In the genomic region with DNA sequence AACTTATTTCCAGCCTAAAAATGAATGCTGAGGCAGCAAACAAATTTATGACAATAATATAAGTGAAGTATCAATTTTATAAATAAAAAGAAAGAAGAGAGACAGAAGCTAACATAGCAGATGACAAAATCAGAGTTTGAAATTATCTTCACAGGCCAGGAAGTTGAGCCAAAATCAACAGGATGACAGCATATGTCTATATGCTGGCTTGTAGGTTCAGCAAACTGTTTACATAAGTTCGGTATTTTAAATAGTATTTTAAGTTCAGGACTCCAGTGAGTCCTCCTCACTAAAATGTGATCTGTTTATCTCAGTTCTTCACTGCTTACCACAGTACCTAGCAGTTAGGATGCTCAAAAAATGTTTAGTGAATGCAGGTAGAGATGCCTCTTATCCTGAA, we compare ENCODE assay signal across 27 cellular contexts.
"Had no signal": no experiment of that assay in that cellular context is flagged by ENCODE, and none has a peak within 500 bp of the region (broad histone marks: within the 10 kb centered on the region; RNA-seq: fewer than 3 reads in every experiment).

No MANE protein-coding gene starts in this region.

- ATAC-seq: activated CD8-positive, alpha-beta T cell treated with anti-CD3 and anti-CD28 coated beads, Interleukin-2, amount 10 ng/mL, durations not matched to agents 7 days and 5 days; Panc1; Right ventricle myocardium inferior; SK-N-SH treated with all-trans-retinoic acid at 6 μM for 48 hours; WTC11 had no signal

- H3K27ac Mint-ChIP-seq: activated CD8-positive, alpha-beta T cell treated with anti-CD3 and anti-CD28 coated beads, Interleukin-2, amount 10 ng/mL, durations not matched to agents 7 days and 5 days; activated naive CD8-positive, alpha-beta T cell treated with anti-CD3 and anti-CD28 coated beads, Interleukin-2, amount 10 ng/mL, durations not matched to agents 7 days and 5 days; brain; T-helper 1 cell treated with Interleukin-12 subunit alpha and Interleukin-12 subunit beta and Interleukin-4 antibody, amounts not matched to agents 30 μg/mL and 1 μg/mL, for 36 hours; WTC11 had no signal

- H3K4me1 Mint-ChIP-seq: activated naive CD8-positive, alpha-beta T cell treated with anti-CD3 and anti-CD28 coated beads, Interleukin-2, amount 10 ng/mL, durations not matched to agents 7 days and 5 days; brain had no signal

- H3K4me3 Mint-ChIP-seq: activated CD8-positive, alpha-beta T cell treated with anti-CD3 and anti-CD28 coated beads, Interleukin-2, amount 10 ng/mL, durations not matched to agents 7 days and 5 days; activated naive CD8-positive, alpha-beta T cell treated with anti-CD3 and anti-CD28 coated beads, Interleukin-2, amount 10 ng/mL, durations not matched to agents 7 days and 5 days; brain; T-helper 1 cell treated with Interleukin-12 subunit alpha and Interleukin-12 subunit beta and Interleukin-4 antibody, amounts not matched to agents 30 μg/mL and 1 μg/mL, for 36 hours; WTC11 had no signal

- H3K27me3 Mint-ChIP-seq: activated naive CD8-positive, alpha-beta T cell treated with anti-CD3 and anti-CD28 coated beads, Interleukin-2, amount 10 ng/mL, durations not matched to agents 7 days and 5 days; brain had no signal

- H3K36me3 Mint-ChIP-seq: activated naive CD8-positive, alpha-beta T cell treated with anti-CD3 and anti-CD28 coated beads, Interleukin-2, amount 10 ng/mL, durations not matched to agents 7 days and 5 days; brain; WTC11 had no signal

- H3K4me3 ChIP-seq: ascending aorta, colonic mucosa, SJSA1 had no signal

- DNase-seq: activated CD4-positive, alpha-beta T cell treated with anti-CD3 and anti-CD28 coated beads for 48 hours; activated CD4-positive, alpha-beta T cell treated with anti-CD3 and anti-CD28 coated beads, Interleukin-2, amount 50 U/mL, for 4 hours; activated CD4-positive, CD25-positive, alpha-beta regulatory T cell treated with anti-CD3 and anti-CD28 coated beads, Interleukin-2, amount 50 U/mL, for 72 hours; activated CD8-positive, alpha-beta memory T cell treated with anti-CD3 and anti-CD28 coated beads, Interleukin-2, amount 50 U/mL, for 48 hours; activated CD8-positive, alpha-beta T cell treated with anti-CD3 and anti-CD28 coated beads, Interleukin-2, amount 10 ng/mL, durations not matched to agents 7 days and 5 days; activated naive CD4-positive, alpha-beta T cell treated with anti-CD3 and anti-CD28 coated beads, Interleukin-2, amount 50 U/mL, for 16 hours; activated naive CD8-positive, alpha-beta T cell treated with anti-CD3 and anti-CD28 coated beads, Interleukin-2, amount 10 ng/mL, durations not matched to agents 7 days and 5 days; activated T-cell treated with anti-CD3 and anti-CD28 coated beads, Interleukin-2, amount 50 U/mL, for 1 hour; cerebellar nuclear complex; colonic mucosa; NCI-H1048; NCI-H1417 treated with DMSO at 0.1 percent for 48 hours; NCI-H1694; NCI-H2029; NCI-H446; NCI-H526; NCI-H82; RPMI8226; SW 1271 had no signal

- H3K9me3 Mint-ChIP-seq: activated naive CD8-positive, alpha-beta T cell treated with anti-CD3 and anti-CD28 coated beads, Interleukin-2, amount 10 ng/mL, durations not matched to agents 7 days and 5 days; T-helper 1 cell treated with Interleukin-12 subunit alpha and Interleukin-12 subunit beta and Interleukin-4 antibody, amounts not matched to agents 30 μg/mL and 1 μg/mL, for 36 hours; WTC11 had no signal
